In the genomic region with DNA sequence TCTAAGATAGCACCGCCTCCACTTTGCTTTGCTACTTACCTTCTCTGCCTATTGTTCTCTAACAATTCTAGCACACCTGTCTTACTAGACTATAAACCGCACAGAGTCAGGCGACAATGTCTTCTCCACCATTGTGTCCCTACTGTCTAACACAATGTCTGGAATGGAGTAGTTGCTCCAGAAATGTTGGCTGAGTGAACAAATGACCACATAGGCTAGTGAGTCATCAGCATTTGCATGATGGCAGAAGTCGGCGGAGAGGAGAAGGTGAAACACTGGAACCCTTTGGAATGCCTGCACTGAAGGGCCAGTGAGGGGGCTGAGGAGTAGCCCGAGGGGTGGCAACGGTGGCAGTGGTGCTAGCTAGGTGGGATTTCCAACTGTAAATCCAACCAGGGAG, we compare ENCODE assay signal across 23 cellular contexts. TPM values are rescaled to one million over a fixed set of nuclear protein-coding genes. Genes with fewer than 3 reads are reported as not detected.
DNase-seq lines count a peak whose midpoint lies in the region; TF ChIP-seq lines count a peak whose summit lies in the region.
"Had no signal": no experiment of that assay in that cellular context is flagged by ENCODE, and none has a peak within 500 bp of the region (broad histone marks: within the 10 kb centered on the region; RNA-seq: fewer than 3 reads in every experiment).

No MANE protein-coding gene starts in this region.

- CTCF ChIA-PET in activated naive CD4-positive, alpha-beta T cell treated with anti-CD3 and anti-CD28 coated beads for 36 hours (lab: Charles Lee) = interaction anchor here (3.4 kb wide), 1 partner anchor 15 kb away, joined by 11 read pairs; no protein-coding TSS in a partner anchor

- H3K4me3 ChIP-seq in brain microvascular endothelial cell (ENCODE audit: low read depth, low read length) = no peak overlapping the region
- H3K4me3 ChIP-seq: hepatocyte, skin epidermis, vagina had no signal

- H3K27me3 ChIP-seq in brain microvascular endothelial cell (replicated peaks) = peaks cover 2% of the 10 kb centered on the region
- H3K27me3 ChIP-seq: vagina had no signal

- H3K9me3 Mint-ChIP-seq in activated naive CD4-positive, alpha-beta T cell treated with anti-CD3 and anti-CD28 coated beads for 36 hours = no peaks in the 10 kb centered on the region
- H3K9me3 Mint-ChIP-seq: activated naive CD8-positive, alpha-beta T cell treated with anti-CD3 and anti-CD28 coated beads, Interleukin-2, amount 10 ng/mL, durations not matched to agents 7 days and 5 days; activated T-helper 2 cell treated with anti-CD3 and anti-CD28 coated beads, Interferon-gamma antibody, Interleukin-2, Interleukin-4, amounts not matched to agents 10 μg/mL and 5 μg/mL and 100 μg/mL, durations not matched to agents 14 hours and 24 hours and 36 hours; brain; neural crest cell; stimulated activated effector memory CD8-positive, alpha-beta T cell treated with anti-CD3 and anti-CD28 coated beads, Interleukin-12 subunit alpha, Interleukin-12 subunit beta, amount 100 ng/mL, for 72 hours; WTC11 had no signal

- no peak overlapping the region for H3K4me3 Mint-ChIP-seq in activated naive CD4-positive, alpha-beta T cell treated with anti-CD3 and anti-CD28 coated beads for 36 hours
- H3K4me3 Mint-ChIP-seq: activated naive CD8-positive, alpha-beta T cell treated with anti-CD3 and anti-CD28 coated beads, Interleukin-2, amount 10 ng/mL, durations not matched to agents 7 days and 5 days; brain; CD4-positive, CD25-positive, alpha-beta regulatory T cell; neural crest cell; stimulated activated effector memory CD8-positive, alpha-beta T cell treated with anti-CD3 and anti-CD28 coated beads, Interleukin-12 subunit alpha, Interleukin-12 subunit beta, amount 100 ng/mL, for 72 hours; WTC11 had no signal

- no peak overlapping the region for H3K27ac ChIP-seq in brain microvascular endothelial cell
- H3K27ac ChIP-seq: hepatocyte, skin epidermis, vagina had no signal

- no peak overlapping the region for H3K27ac Mint-ChIP-seq in activated naive CD4-positive, alpha-beta T cell treated with anti-CD3 and anti-CD28 coated beads for 36 hours
- H3K27ac Mint-ChIP-seq: activated naive CD8-positive, alpha-beta T cell treated with anti-CD3 and anti-CD28 coated beads, Interleukin-2, amount 10 ng/mL, durations not matched to agents 7 days and 5 days; activated T-helper 2 cell treated with anti-CD3 and anti-CD28 coated beads, Interferon-gamma antibody, Interleukin-2, Interleukin-4, amounts not matched to agents 10 μg/mL and 5 μg/mL and 100 μg/mL, durations not matched to agents 14 hours and 24 hours and 36 hours; brain; CD4-positive, CD25-positive, alpha-beta regulatory T cell; progenitor cell of endocrine pancreas; stimulated activated effector memory CD8-positive, alpha-beta T cell treated with anti-CD3 and anti-CD28 coated beads, Interleukin-12 subunit alpha, Interleukin-12 subunit beta, amount 100 ng/mL, for 72 hours; WTC11 had no signal

- H3K4me1 Mint-ChIP-seq in activated naive CD4-positive, alpha-beta T cell treated with anti-CD3 and anti-CD28 coated beads for 36 hours (ENCODE audit: low read depth) = no peaks in the 10 kb centered on the region
- H3K4me1 Mint-ChIP-seq: brain; neural crest cell; stimulated activated effector memory CD8-positive, alpha-beta T cell treated with anti-CD3 and anti-CD28 coated beads, Interleukin-12 subunit alpha, Interleukin-12 subunit beta, amount 100 ng/mL, for 72 hours; WTC11 had no signal

- H3K27me3 Mint-ChIP-seq in activated naive CD4-positive, alpha-beta T cell treated with anti-CD3 and anti-CD28 coated beads for 36 hours (ENCODE audit: low read depth) = no peaks in the 10 kb centered on the region

- H3K36me3 ChIP-seq in brain microvascular endothelial cell (replicated peaks) = no peaks in the 10 kb centered on the region
- H3K36me3 ChIP-seq: vagina had no signal

- DNase-seq in EH (ENCODE audit: low read depth) = peak; percentile 46
- peak; percentile 17 for DNase-seq in LHCN-M2 (ENCODE audit: low read depth)
- peak; percentile 63 for DNase-seq in brain microvascular endothelial cell
- peak; percentile 69 for DNase-seq in islet precursor cell
- no peak for DNase-seq in activated naive CD4-positive, alpha-beta T cell treated with anti-CD3 and anti-CD28 coated beads for 36 hours
- no peak for DNase-seq in stimulated activated CD4-positive, alpha-beta T cell treated with anti-CD3 and anti-CD28 coated beads, Interleukin-15, amount 100 ng/mL, for 24 hours
- DNase-seq in NCI-H1092 treated with DMSO at 0.1 percent for 48 hours (lab: John Stamatoyannopoulos, UW) = no peak
- DNase-seq in SIG-M5 treated with dmso at 0.1 percent for 504 hours (lab: John Stamatoyannopoulos, UW; ENCODE audit: unreplicated experiment) = no peak
- DNase-seq: activated CD8-positive, alpha-beta memory T cell treated with anti-CD3 and anti-CD28 coated beads, Interleukin-2, amount 50 U/mL, for 4 hours; activated naive CD8-positive, alpha-beta T cell treated with anti-CD3 and anti-CD28 coated beads, Interleukin-2, amount 10 ng/mL, durations not matched to agents 7 days and 5 days; CD4-positive, CD25-positive, alpha-beta regulatory T cell; GDM1; NCI-H146; stimulated activated CD4-positive, alpha-beta T cell treated with anti-CD3 and anti-CD28 coated beads, Interleukin-2, amount 100 ng/mL, for 24 hours had no signal

- no peaks in the 10 kb centered on the region for H3K36me3 Mint-ChIP-seq in activated naive CD4-positive, alpha-beta T cell treated with anti-CD3 and anti-CD28 coated beads for 36 hours (ENCODE audit: low read depth)
- H3K36me3 Mint-ChIP-seq: activated naive CD8-positive, alpha-beta T cell treated with anti-CD3 and anti-CD28 coated beads, Interleukin-2, amount 10 ng/mL, durations not matched to agents 7 days and 5 days; brain; CD4-positive, CD25-positive, alpha-beta regulatory T cell; stimulated activated effector memory CD8-positive, alpha-beta T cell treated with anti-CD3 and anti-CD28 coated beads, Interleukin-12 subunit alpha, Interleukin-12 subunit beta, amount 100 ng/mL, for 72 hours; WTC11 had no signal

- TF ChIP-seq CTCF in brain microvascular endothelial cell (IDR thresholded peaks at IDR 0.05; ENCODE audit: low read depth, low read length, missing control alignments) = no peak

- in situ Hi-C loops in brain microvascular endothelial cell (cut with HindIII; ENCODE audit: low pct_ligation_motif_present, low sequenced_read_pairs) = no loop called here

- intact Hi-C loops in activated naive CD4-positive, alpha-beta T cell treated with anti-CD3 and anti-CD28 coated beads for 36 hours (cut with micrococcal nuclease) = no loop called here

RNA-seq across cellular contexts. Expression of a gene that starts 14.0 kb away (rescaled TPM):
- 170 and 199 TPM in 2 replicates for total RNA-seq in LHCN-M2 (2014; rRNA removed)
- 197 TPM for polyA plus RNA-seq in LHCN-M2 (2012)
- total RNA-seq in activated naive CD4-positive, alpha-beta T cell treated with anti-CD3 and anti-CD28 coated beads for 36 hours = 100 to 1,000 TPM; 328 to 353 TPM

RNA-seq across cellular contexts. Expression of a gene that starts 48.9 kb away (rescaled TPM):
- total RNA-seq in LHCN-M2 (2014; rRNA removed) = 41.6 and 52.6 TPM in 2 replicates
- polyA plus RNA-seq in LHCN-M2 (2012) = 66.9 TPM
- total RNA-seq in activated naive CD4-positive, alpha-beta T cell treated with anti-CD3 and anti-CD28 coated beads for 36 hours = under 1 TPM; 0.15 to 0.17 TPM
- total RNA-seq: activated naive CD8-positive, alpha-beta T cell treated with anti-CD3 and anti-CD28 coated beads, Interleukin-2, amount 10 ng/mL, durations not matched to agents 7 days and 5 days had no signal
- polyA plus RNA-seq: CD4-positive, CD25-positive, alpha-beta regulatory T cell had no signal

Comparison
In these comparisons a context has a peak if more than half of its experiments do, and no peak if none do; other contexts are left out.
1. DNase-seq: peak in EH (single experiment), LHCN-M2 (single experiment), brain microvascular endothelial cell (single experiment) and islet precursor cell (single experiment); none in activated naive CD4-positive, alpha-beta T cell treated with anti-CD3 and anti-CD28 coated beads for 36 hours (single experiment), stimulated activated CD4-positive, alpha-beta T cell treated with anti-CD3 and anti-CD28 coated beads, Interleukin-15, amount 100 ng/mL, for 24 hours (single experiment), NCI-H1092 treated with DMSO at 0.1 percent for 48 hours (single experiment) and SIG-M5 treated with dmso at 0.1 percent for 504 hours (single experiment).
2. RNA of a gene that starts 48.9 kb away (total RNA-seq): 41.6 to 52.6 TPM in LHCN-M2; 0.15 to 0.17 TPM in activated naive CD4-positive, alpha-beta T cell treated with anti-CD3 and anti-CD28 coated beads for 36 hours; every median in the first group is over 10 times any median in the second.